In the genomic region with DNA sequence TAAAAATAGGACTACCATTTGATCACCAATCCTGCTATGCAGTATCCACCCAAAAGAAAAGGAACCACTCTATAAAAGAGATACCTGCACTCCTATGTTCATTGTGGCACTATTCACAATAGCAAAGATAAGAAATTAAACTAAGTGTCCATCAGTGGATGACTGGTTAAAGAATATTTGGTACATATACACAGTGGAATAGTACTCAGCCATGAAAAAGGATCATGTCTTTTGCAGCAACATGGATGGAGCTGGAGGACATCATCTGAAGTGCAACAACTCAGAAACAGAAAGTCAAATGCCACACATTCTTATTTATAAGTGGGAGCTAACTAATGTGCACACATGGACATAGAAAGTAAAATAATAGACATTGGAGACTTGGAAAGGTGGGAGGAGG, we compare ENCODE assay signal across 22 cellular contexts.
DNase-seq lines count a peak whose midpoint lies in the region; ATAC-seq, FAIRE-seq and TF ChIP-seq lines count a peak whose summit lies in the region.
"Had no signal": no experiment of that assay in that cellular context is flagged by ENCODE, and none has a peak within 500 bp of the region (broad histone marks: within the 10 kb centered on the region; RNA-seq: fewer than 3 reads in every experiment).

No MANE protein-coding gene starts in this region.

- H3K27me3 ChIP-seq in SU-DHL-6 (ENCODE audit: low read length) = no peaks in the 10 kb centered on the region
- peaks cover 29 to 31% of the 10 kb centered on the region in 2 experiments for H3K27me3 ChIP-seq in K562 (ENCODE audit: control insufficient read depth in 2 of 2, insufficient read depth in 2 of 2, low read length in 2 of 2)

- TF ChIP-seq EP300 in A549 (IDR thresholded peaks at IDR 0.05) (no peak), K562 (IDR thresholded peaks at IDR 0.05; ENCODE audit: low read length) (no peak)

- no peaks in the 10 kb centered on the region for H3K9me3 Mint-ChIP-seq in activated naive CD4-positive, alpha-beta T cell treated with anti-CD3 and anti-CD28 coated beads, Interleukin-2, amount 10 ng/mL, durations not matched to agents 7 days and 5 days
- no peaks in the 10 kb centered on the region for H3K9me3 Mint-ChIP-seq in activated T-cell treated with anti-CD3 and anti-CD28 coated beads, Interleukin-2, amount 50 U/mL, for 24 hours
- H3K9me3 Mint-ChIP-seq: CD4-positive, alpha-beta memory T cell had no signal

- no peaks in the 10 kb centered on the region for H3K9me3 ChIP-seq in A549
- H3K9me3 ChIP-seq in HEK293 (ENCODE audit: control insufficient read depth, insufficient read depth, low read depth, low read length) = no peaks in the 10 kb centered on the region
- H3K9me3 ChIP-seq in SU-DHL-6 (ENCODE audit: insufficient read depth, low read length) = peaks cover 3% of the 10 kb centered on the region; the same call in 1 of the 2 replicates
- no peaks in the 10 kb centered on the region for H3K9me3 ChIP-seq in K562 (replicated peaks; ENCODE audit: control insufficient read depth, insufficient read depth, low read depth, low read length)

- peaks cover 5% of the 10 kb centered on the region for H3K36me3 Mint-ChIP-seq in activated naive CD4-positive, alpha-beta T cell treated with anti-CD3 and anti-CD28 coated beads, Interleukin-2, amount 10 ng/mL, durations not matched to agents 7 days and 5 days
- H3K36me3 Mint-ChIP-seq in activated T-cell treated with anti-CD3 and anti-CD28 coated beads, Interleukin-2, amount 50 U/mL, for 24 hours (ENCODE audit: low read depth) = peaks cover 3% of the 10 kb centered on the region

- ATAC-seq in A549 (no peak), K562 (no peak)

- H3K9me1 ChIP-seq in K562 (ENCODE audit: control insufficient read depth, insufficient read depth, low read length) = no peaks in the 10 kb centered on the region

- no TSS peak for BruUV-seq in K562 (replicated peaks; lab: Mats Ljungman, UMichigan)

- no peak for DNase-seq in A549 (ENCODE audit: low read depth in 1 of 2, low spot score in 1 of 2)
- DNase-seq in K562 (ENCODE audit: extremely low read depth in 1 of 4, low spot score in 3 of 4) = no peak
- no peak for DNase-seq in SKM-1 treated with dmso at 0.1 percent for 144 hours (lab: John Stamatoyannopoulos, UW; ENCODE audit: unreplicated experiment)
- DNase-seq in activated naive CD4-positive, alpha-beta T cell treated with anti-CD3 and anti-CD28 coated beads, Interleukin-2, amount 10 ng/mL, durations not matched to agents 7 days and 5 days = no peak
- DNase-seq in activated T-cell treated with anti-CD3 and anti-CD28 coated beads, Interleukin-2, amount 50 U/mL, for 24 hours = no peak
- DNase-seq in NCI-H1436 treated with DMSO at 0.1 percent for 48 hours (lab: John Stamatoyannopoulos, UW) = no peak
- DNase-seq: ACHN; AML-193; C1 segment of cervical spinal cord; Calu3; CD4-positive, alpha-beta memory T cell; COR-L47; DMS53; DMS79 treated with DMSO at 0.1 percent for 48 hours; GOT3; H7; HCEC 1CT had no signal

- H3K9ac ChIP-seq in SU-DHL-6 (ENCODE audit: low read length) (no peak overlapping the region), K562 (ENCODE audit: insufficient read depth in 1 of 2, low read depth in 2 of 2, low read length in 2 of 2) (no peak overlapping the region)

- H3K27ac Mint-ChIP-seq in activated naive CD4-positive, alpha-beta T cell treated with anti-CD3 and anti-CD28 coated beads, Interleukin-2, amount 10 ng/mL, durations not matched to agents 7 days and 5 days = no peak overlapping the region
- H3K27ac Mint-ChIP-seq in activated T-cell treated with anti-CD3 and anti-CD28 coated beads, Interleukin-2, amount 50 U/mL, for 24 hours = no peak overlapping the region
- H3K27ac Mint-ChIP-seq: CD4-positive, alpha-beta memory T cell had no signal

- in situ Hi-C loops in K562 (cut with MboI) = no loop called here

- H3K27me3 Mint-ChIP-seq in activated naive CD4-positive, alpha-beta T cell treated with anti-CD3 and anti-CD28 coated beads, Interleukin-2, amount 10 ng/mL, durations not matched to agents 7 days and 5 days = peaks cover 8% of the 10 kb centered on the region
- H3K27me3 Mint-ChIP-seq in activated T-cell treated with anti-CD3 and anti-CD28 coated beads, Interleukin-2, amount 50 U/mL, for 24 hours = no peaks in the 10 kb centered on the region
- H3K27me3 Mint-ChIP-seq: CD4-positive, alpha-beta memory T cell had no signal

- intact Hi-C loops in K562 (cut with micrococcal nuclease) = no loop called here

- TF ChIP-seq CTCF in A549 (IDR thresholded peaks at IDR 0.05) (no peak), HEK293 (tag by site-specific recombination; IDR thresholded peaks at IDR 0.05) (no peak), SU-DHL-6 (IDR thresholded peaks at IDR 0.05; ENCODE audit: insufficient read depth, low read length, poor library complexity, severe bottlenecking) (no peak), K562 (IDR thresholded peaks at IDR 0.05 in 2 of 3, conservative IDR thresholded peaks at IDR 0.05 in 1 of 3; ENCODE audit: insufficient read depth in 2 of 3, low read depth in 1 of 3, low read length in 3 of 3) (no peak)

- H4K20me1 ChIP-seq in SU-DHL-6 (ENCODE audit: low read depth, low read length) (no peaks in the 10 kb centered on the region), K562 (replicated peaks; ENCODE audit: control insufficient read depth, insufficient read depth, low read length) (no peaks in the 10 kb centered on the region; the same call in 1 of the 2 replicates)

- CTCF ChIA-PET in A549 (lab: Yijun Ruan, JAX) = interaction anchor here (1.1 to 1.9 kb wide), 4 partner anchors 10 to 117 kb away, joined by 3 to 6 read pairs (median 3); a partner anchor contains a TSS
- CTCF ChIA-PET in HEK293 (lab: Yijun Ruan, JAX) = no interaction called here
- CTCF ChIA-PET in K562 (lab: Yijun Ruan, JAX; ENCODE audit: low intra/inter-chr PET ratio) = no interaction called here
- CTCF ChIA-PET in activated naive CD4-positive, alpha-beta T cell treated with anti-CD3 and anti-CD28 coated beads, Interleukin-2, amount 10 ng/mL, durations not matched to agents 7 days and 5 days (lab: Charles Lee) = no interaction called here

- H3K4me1 ChIP-seq in A549 (peaks cover 26% of the 10 kb centered on the region), HEK293 (ENCODE audit: control insufficient read depth, insufficient read depth, low read length) (no peaks in the 10 kb centered on the region), K562 (replicated peaks in 1 of 2; ENCODE audit: control insufficient read depth in 2 of 2, insufficient read depth in 2 of 2, low read length in 2 of 2) (no peaks in the 10 kb centered on the region)

- H3K36me3 ChIP-seq in HEK293 (ENCODE audit: control insufficient read depth in 2 of 2, insufficient read depth in 1 of 2, low read length in 2 of 2) = no peaks in the 10 kb centered on the region
- peaks cover 5% of the 10 kb centered on the region; the same call in 1 of the 2 replicates for H3K36me3 ChIP-seq in SU-DHL-6 (ENCODE audit: low read length)
- no peaks in the 10 kb centered on the region for H3K36me3 ChIP-seq in K562 (ENCODE audit: control insufficient read depth, insufficient read depth, low read length)

- no peak for TF ChIP-seq POLR2A in A549 (IDR thresholded peaks at IDR 0.05; ENCODE audit: low read length)
- no peak for TF ChIP-seq POLR2A in K562 (conservative IDR thresholded peaks at IDR 0.05)

- H3K4me3 ChIP-seq in A549 (no peak overlapping the region), HEK293 (ENCODE audit: low read depth, low read length) (no peak overlapping the region), SU-DHL-6 (ENCODE audit: insufficient read depth, low read length, poor library complexity, severe bottlenecking) (no peak overlapping the region), K562 (no peak overlapping the region)

- FAIRE-seq in A549 (lab: Jason Lieb, UNC) (peak; percentile 32), K562 (lab: Jason Lieb, UNC) (no peak)
- FAIRE-seq: A204.1, G401.6 had no signal

- H3K79me2 ChIP-seq in SU-DHL-6 (ENCODE audit: insufficient read depth, low read length) (no peaks in the 10 kb centered on the region), K562 (ENCODE audit: control insufficient read depth, insufficient read depth, low read length) (no peaks in the 10 kb centered on the region)

- H3K4me3 Mint-ChIP-seq in activated naive CD4-positive, alpha-beta T cell treated with anti-CD3 and anti-CD28 coated beads, Interleukin-2, amount 10 ng/mL, durations not matched to agents 7 days and 5 days = no peak overlapping the region
- no peak overlapping the region for H3K4me3 Mint-ChIP-seq in activated T-cell treated with anti-CD3 and anti-CD28 coated beads, Interleukin-2, amount 50 U/mL, for 24 hours
- H3K4me3 Mint-ChIP-seq: CD4-positive, alpha-beta memory T cell had no signal

- H3K9me2 ChIP-seq in SU-DHL-6 (replicated peaks; ENCODE audit: insufficient read depth, low read length) = no peaks in the 10 kb centered on the region

- H3K27ac ChIP-seq in A549 (no peak overlapping the region), HEK293 (ENCODE audit: extremely low read depth, low read depth, low read length) (no peak overlapping the region), SU-DHL-6 (ENCODE audit: low read depth, low read length) (peak overlapping the region; percentile 94; the same call in 1 of the 2 replicates), K562 (ENCODE audit: extremely low read depth, low read depth, low read length) (no peak overlapping the region)
- H3K27ac ChIP-seq: 22Rv1 had no signal

- POLR2A ChIA-PET in A549 (lab: Yijun Ruan, JAX) (interaction anchor here (1.4 kb wide), 1 partner anchor 117 kb away, joined by 3 read pairs; a partner anchor contains a TSS), HEK293 (lab: Yijun Ruan, JAX) (no interaction called here), K562 (lab: Yijun Ruan, JAX) (interaction anchor here (0.6 kb wide), 1 partner anchor 151 kb away, joined by 3 read pairs; no protein-coding TSS in a partner anchor)

- H2AFZ ChIP-seq in SU-DHL-6 (ENCODE audit: low read depth, low read length, severe bottlenecking) (no peak overlapping the region), K562 (ENCODE audit: low read depth, low read length) (no peak overlapping the region)

- H3K4me1 Mint-ChIP-seq in activated naive CD4-positive, alpha-beta T cell treated with anti-CD3 and anti-CD28 coated beads, Interleukin-2, amount 10 ng/mL, durations not matched to agents 7 days and 5 days = peaks cover 5% of the 10 kb centered on the region
- H3K4me1 Mint-ChIP-seq in activated T-cell treated with anti-CD3 and anti-CD28 coated beads, Interleukin-2, amount 50 U/mL, for 24 hours (ENCODE audit: low read depth) = no peaks in the 10 kb centered on the region
- H3K4me1 Mint-ChIP-seq: CD4-positive, alpha-beta memory T cell had no signal

- peaks cover 6% of the 10 kb centered on the region for H3F3A ChIP-seq in SU-DHL-6 (ENCODE audit: insufficient read depth)

- H3K4me2 ChIP-seq in A549 (no peak overlapping the region), SU-DHL-6 (ENCODE audit: low read depth, low read length, poor library complexity, severe bottlenecking) (no peak overlapping the region), K562 (ENCODE audit: insufficient read depth, low read length) (no peak overlapping the region)

- TF ChIP-seq RAD21 in A549 (conservative IDR thresholded peaks at IDR 0.05 in 1 of 2, IDR thresholded peaks at IDR 0.05 in 1 of 2) (no peak), K562 (CRISPR knock-in tag; conservative IDR thresholded peaks at IDR 0.05 in 1 of 2, IDR thresholded peaks at IDR 0.05 in 1 of 2) (no peak)

TF ChIP-seq in A549, 52 proteins besides CTCF, POLR2A, EP300 and RAD21 (continues in another document):
- peak; percentile 73 for TF ChIP-seq KDM1A (IDR thresholded peaks at IDR 0.05; ENCODE audit: low read depth)

TF ChIP-seq in K562, 482 proteins besides CTCF, POLR2A, EP300 and RAD21 (continues in another document):
- TF ChIP-seq XRCC5 (IDR thresholded peaks at IDR 0.05; ENCODE audit: low read depth, low read length) = no peak
